ENCODE assay signal across 13 cellular contexts in genomic region chr3:108602935-108603294, GRCh38. TPM values are rescaled to one million over a fixed set of nuclear protein-coding genes. Genes with fewer than 3 reads are reported as not detected.
DNase-seq lines count a peak whose midpoint lies in the region; ATAC-seq and TF ChIP-seq lines count a peak whose summit lies in the region.
"Had no signal": no experiment of that assay in that cellular context is flagged by ENCODE, and none has a peak within 500 bp of the region (broad histone marks: within the 10 kb centered on the region; RNA-seq: fewer than 3 reads in every experiment).

No MANE protein-coding gene starts in this region.

- CTCF ChIA-PET in activated CD4-positive, alpha-beta memory T cell treated with anti-CD3 and anti-CD28 coated beads, Interleukin-2, amount 10 ng/mL, durations not matched to agents 7 days and 5 days (lab: Charles Lee) = interaction anchor here (1.0 to 3.1 kb wide), 6 partner anchors 9 to 312 kb away, joined by 3 to 17 read pairs (median 5); partner anchors contain the start of genes CIP2A and DZIP3
- CTCF ChIA-PET in activated CD4-positive, alpha-beta memory T cell treated with anti-CD3 and anti-CD28 coated beads for 36 hours (lab: Charles Lee) = interaction anchor here (1.3 to 5.0 kb wide), 4 partner anchors 13 to 421 kb away, joined by 3 to 32 read pairs (median 6); partner anchors contain the start of genes CIP2A and DZIP3

- peak overlapping the region; percentile 53 for H3K27ac Mint-ChIP-seq in activated CD4-positive, alpha-beta memory T cell treated with anti-CD3 and anti-CD28 coated beads, Interleukin-2, amount 10 ng/mL, durations not matched to agents 7 days and 5 days
- no peak overlapping the region for H3K27ac Mint-ChIP-seq in activated CD4-positive, alpha-beta memory T cell treated with anti-CD3 and anti-CD28 coated beads for 36 hours
- H3K27ac Mint-ChIP-seq in stimulated activated effector memory CD8-positive, alpha-beta T cell treated with anti-CD3 and anti-CD28 coated beads, Interleukin-12 subunit alpha, Interleukin-12 subunit beta, amount 100 ng/mL, for 72 hours = peak overlapping the region; percentile 55

- H3K27me3 ChIP-seq in Loucy (ENCODE audit: insufficient read depth, low read length, poor library complexity, severe bottlenecking) (no peaks in the 10 kb centered on the region), ectodermal cell (ENCODE audit: control insufficient read depth, insufficient read depth, low read length, poor library complexity, severe bottlenecking) (no peaks in the 10 kb centered on the region)
- H3K27me3 ChIP-seq: colonic mucosa had no signal

- no peaks in the 10 kb centered on the region for H4K20me1 ChIP-seq in Loucy (ENCODE audit: insufficient read depth, low read length, poor library complexity, severe bottlenecking)

- no peaks in the 10 kb centered on the region for H3K9me2 ChIP-seq in Loucy (replicated peaks; ENCODE audit: low read depth, low read length)

- no peak for ATAC-seq in stimulated activated effector memory CD8-positive, alpha-beta T cell treated with anti-CD3 and anti-CD28 coated beads, Interleukin-12 subunit alpha, Interleukin-12 subunit beta, amount 100 ng/mL, for 72 hours
- no peak for ATAC-seq in GM18861 (IDR thresholded peaks at IDR 0.05; ENCODE audit: unreplicated experiment)

- peaks cover 12% of the 10 kb centered on the region for H3K9me3 Mint-ChIP-seq in activated CD4-positive, alpha-beta memory T cell treated with anti-CD3 and anti-CD28 coated beads, Interleukin-2, amount 10 ng/mL, durations not matched to agents 7 days and 5 days
- H3K9me3 Mint-ChIP-seq in activated CD4-positive, alpha-beta memory T cell treated with anti-CD3 and anti-CD28 coated beads for 36 hours = peaks cover 2% of the 10 kb centered on the region
- no peaks in the 10 kb centered on the region for H3K9me3 Mint-ChIP-seq in stimulated activated effector memory CD8-positive, alpha-beta T cell treated with anti-CD3 and anti-CD28 coated beads, Interleukin-12 subunit alpha, Interleukin-12 subunit beta, amount 100 ng/mL, for 72 hours

- H3K4me1 ChIP-seq in Loucy (ENCODE audit: insufficient read depth, low read length, poor library complexity, severe bottlenecking) (peaks cover 43% of the 10 kb centered on the region), ectodermal cell (ENCODE audit: control insufficient read depth, insufficient read depth, low read length) (peaks cover 16% of the 10 kb centered on the region)
- H3K4me1 ChIP-seq: colonic mucosa had no signal

- 81 to 91% methylated on average over 1 to 2 of the region's 2 CpGs for WGBS in ectodermal cell, 2 experiments

- H3K4me1 Mint-ChIP-seq in activated CD4-positive, alpha-beta memory T cell treated with anti-CD3 and anti-CD28 coated beads, Interleukin-2, amount 10 ng/mL, durations not matched to agents 7 days and 5 days = peaks cover 58% of the 10 kb centered on the region
- peaks cover 44% of the 10 kb centered on the region for H3K4me1 Mint-ChIP-seq in activated CD4-positive, alpha-beta memory T cell treated with anti-CD3 and anti-CD28 coated beads for 36 hours (ENCODE audit: low read depth)
- H3K4me1 Mint-ChIP-seq in stimulated activated effector memory CD8-positive, alpha-beta T cell treated with anti-CD3 and anti-CD28 coated beads, Interleukin-12 subunit alpha, Interleukin-12 subunit beta, amount 100 ng/mL, for 72 hours = peaks cover 36% of the 10 kb centered on the region

- H3F3A ChIP-seq in Loucy (ENCODE audit: low read depth) = peaks cover 2% of the 10 kb centered on the region; the same call in 1 of the 2 replicates

- no peak overlapping the region for H3K9ac ChIP-seq in Loucy (ENCODE audit: low read depth, low read length, poor library complexity, severe bottlenecking)

- H3K4me3 Mint-ChIP-seq in activated CD4-positive, alpha-beta memory T cell treated with anti-CD3 and anti-CD28 coated beads, Interleukin-2, amount 10 ng/mL, durations not matched to agents 7 days and 5 days = peak overlapping the region; percentile 45
- no peak overlapping the region for H3K4me3 Mint-ChIP-seq in activated CD4-positive, alpha-beta memory T cell treated with anti-CD3 and anti-CD28 coated beads for 36 hours
- peak overlapping the region; percentile 55 for H3K4me3 Mint-ChIP-seq in stimulated activated effector memory CD8-positive, alpha-beta T cell treated with anti-CD3 and anti-CD28 coated beads, Interleukin-12 subunit alpha, Interleukin-12 subunit beta, amount 100 ng/mL, for 72 hours

- H2AFZ ChIP-seq in Loucy (ENCODE audit: low read length) = no peak overlapping the region

- H3K4me2 ChIP-seq in Loucy (ENCODE audit: low read depth, low read length, poor library complexity, severe bottlenecking) = peak overlapping the region; percentile 49

- H3K4me3 ChIP-seq in Loucy (ENCODE audit: low read length, poor library complexity, severe bottlenecking) = no peak overlapping the region
- H3K4me3 ChIP-seq in ectodermal cell (ENCODE audit: insufficient read depth, low read depth, low read length) = no peak overlapping the region
- H3K4me3 ChIP-seq: colonic mucosa had no signal

- POLR2A ChIA-PET in activated CD4-positive, alpha-beta memory T cell treated with anti-CD3 and anti-CD28 coated beads, Interleukin-2, amount 10 ng/mL, durations not matched to agents 7 days and 5 days (lab: Charles Lee) = interaction anchor here (0.9 to 8.6 kb wide), 6 partner anchors 9 to 236 kb away, joined by 3 to 205 read pairs (median 4); partner anchors contain the start of genes CIP2A and DZIP3
- POLR2A ChIA-PET in activated CD4-positive, alpha-beta memory T cell treated with anti-CD3 and anti-CD28 coated beads for 36 hours (lab: Charles Lee) = interaction anchor here (0.8 to 3.9 kb wide), 2 partner anchors 14 to 233 kb away, joined by 3 to 27 read pairs; partner anchors contain the start of genes CIP2A and DZIP3

- H3K27me3 Mint-ChIP-seq in activated CD4-positive, alpha-beta memory T cell treated with anti-CD3 and anti-CD28 coated beads, Interleukin-2, amount 10 ng/mL, durations not matched to agents 7 days and 5 days = no peaks in the 10 kb centered on the region
- no peaks in the 10 kb centered on the region for H3K27me3 Mint-ChIP-seq in activated CD4-positive, alpha-beta memory T cell treated with anti-CD3 and anti-CD28 coated beads for 36 hours

- H3K9me3 ChIP-seq in Loucy (ENCODE audit: insufficient read depth, low read depth, low read length) (no peaks in the 10 kb centered on the region), ectodermal cell (ENCODE audit: control insufficient read depth, low read length) (no peaks in the 10 kb centered on the region)
- H3K9me3 ChIP-seq: colonic mucosa had no signal

- peaks cover 30% of the 10 kb centered on the region for H3K36me3 Mint-ChIP-seq in activated CD4-positive, alpha-beta memory T cell treated with anti-CD3 and anti-CD28 coated beads, Interleukin-2, amount 10 ng/mL, durations not matched to agents 7 days and 5 days (ENCODE audit: low read depth)
- H3K36me3 Mint-ChIP-seq in activated CD4-positive, alpha-beta memory T cell treated with anti-CD3 and anti-CD28 coated beads for 36 hours = peaks cover 3% of the 10 kb centered on the region
- no peaks in the 10 kb centered on the region for H3K36me3 Mint-ChIP-seq in stimulated activated effector memory CD8-positive, alpha-beta T cell treated with anti-CD3 and anti-CD28 coated beads, Interleukin-12 subunit alpha, Interleukin-12 subunit beta, amount 100 ng/mL, for 72 hours

- no peaks in the 10 kb centered on the region for H3K79me2 ChIP-seq in Loucy (ENCODE audit: insufficient read depth, low read length)

- no peak for DNase-seq in activated CD4-positive, alpha-beta memory T cell treated with anti-CD3 and anti-CD28 coated beads, Interleukin-2, amount 10 ng/mL, durations not matched to agents 7 days and 5 days
- DNase-seq in activated CD4-positive, alpha-beta memory T cell treated with anti-CD3 and anti-CD28 coated beads for 36 hours = no peak
- DNase-seq in stimulated activated effector memory CD8-positive, alpha-beta T cell treated with anti-CD3 and anti-CD28 coated beads, Interleukin-12 subunit alpha, Interleukin-12 subunit beta, amount 100 ng/mL, for 72 hours (ENCODE audit: low spot score in 2 of 2) = no peak
- no peak for DNase-seq in SK-N-DZ (ENCODE audit: low spot score)
- no peak for DNase-seq in stimulated activated CD4-positive, alpha-beta T cell treated with anti-CD3 and anti-CD28 coated beads, Interleukin-15, amount 100 ng/mL, for 24 hours
- DNase-seq: colonic mucosa, foreskin melanocyte, left cardiac atrium, NCI-H1930, T1000 had no signal

- TF ChIP-seq CTCF in Loucy (conservative IDR thresholded peaks at IDR 0.05; ENCODE audit: low read length) = no peak

- peak overlapping the region; percentile 70 for H3K27ac ChIP-seq in ectodermal cell (ENCODE audit: insufficient read depth, low read depth, low read length, poor library complexity, severe bottlenecking)
- H3K27ac ChIP-seq: colonic mucosa had no signal

- intact Hi-C loops in activated CD4-positive, alpha-beta memory T cell treated with anti-CD3 and anti-CD28 coated beads for 36 hours (cut with micrococcal nuclease) = no loop called here

- H3K36me3 ChIP-seq in Loucy (ENCODE audit: insufficient read depth, low read length) (no peaks in the 10 kb centered on the region), ectodermal cell (ENCODE audit: control insufficient read depth, insufficient read depth, low read length) (no peaks in the 10 kb centered on the region)
- H3K36me3 ChIP-seq: colonic mucosa had no signal

RNA-seq across cellular contexts. Expression of gene DZIP3, which starts 13.4 kb away (rescaled TPM):
- 10 to 100 TPM; 16.1 to 17.2 TPM for total RNA-seq in activated CD4-positive, alpha-beta memory T cell treated with anti-CD3 and anti-CD28 coated beads, Interleukin-2, amount 10 ng/mL, durations not matched to agents 7 days and 5 days
- total RNA-seq in activated CD4-positive, alpha-beta memory T cell treated with anti-CD3 and anti-CD28 coated beads for 36 hours = 10 to 100 TPM; 11.3 to 11.4 TPM
- 39.6 TPM for polyA plus RNA-seq in ectodermal cell (2013, experiment 1 of 4)
- polyA plus RNA-seq in ectodermal cell (2013, experiment 2 of 4) = 43.8 TPM
- polyA plus RNA-seq in ectodermal cell (2013, experiment 3 of 4) = 36.4 TPM
- 42.2 TPM for polyA plus RNA-seq in ectodermal cell (2013, experiment 4 of 4)
- polyA plus RNA-seq in SK-N-DZ (2014; cell fraction: cytosol; rRNA removed) = 22.4 and 22.7 TPM in 2 replicates
- 61.1 and 65.5 TPM in 2 replicates for polyA plus RNA-seq in SK-N-DZ (2014; cell fraction: nucleus; rRNA removed)

RNA-seq across cellular contexts. Expression of gene CIP2A, which starts 13.7 kb away (rescaled TPM):
- 10 to 100 TPM; 46.8 to 47.6 TPM for total RNA-seq in activated CD4-positive, alpha-beta memory T cell treated with anti-CD3 and anti-CD28 coated beads, Interleukin-2, amount 10 ng/mL, durations not matched to agents 7 days and 5 days
- total RNA-seq in activated CD4-positive, alpha-beta memory T cell treated with anti-CD3 and anti-CD28 coated beads for 36 hours = 10 to 100 TPM; 39.5 to 45.1 TPM
- polyA plus RNA-seq in ectodermal cell (2013, experiment 1 of 4) = 32.0 TPM
- 31.2 TPM for polyA plus RNA-seq in ectodermal cell (2013, experiment 2 of 4)
- polyA plus RNA-seq in ectodermal cell (2013, experiment 3 of 4) = 29.0 TPM
- polyA plus RNA-seq in ectodermal cell (2013, experiment 4 of 4) = 29.9 TPM
- polyA plus RNA-seq in SK-N-DZ (2014; cell fraction: cytosol; rRNA removed) = 34.8 and 43.8 TPM in 2 replicates
- 66.1 and 67.2 TPM in 2 replicates for polyA plus RNA-seq in SK-N-DZ (2014; cell fraction: nucleus; rRNA removed)
